In genomic region chr19:3591876-3592613, GRCh38 we compare ENCODE assay signal across 13 cellular contexts.
"Had no signal": no experiment of that assay in that cellular context is flagged by ENCODE, and none has a peak within 500 bp of the region (broad histone marks: within the 10 kb centered on the region; RNA-seq: fewer than 3 reads in every experiment).

No MANE protein-coding gene starts in this region.

- H3K9me3 ChIP-seq: colonic mucosa, psoas muscle, sigmoid colon, spleen had no signal

- H3K4me3 ChIP-seq: colonic mucosa, psoas muscle, sigmoid colon, spleen had no signal

- H3K27ac ChIP-seq: colonic mucosa, psoas muscle, sigmoid colon, spleen had no signal

- FAIRE-seq: endothelial cell of umbilical vein had no signal

- ATAC-seq: activated naive CD8-positive, alpha-beta T cell treated with anti-CD3 and anti-CD28 coated beads, Interleukin-2, amount 50 U/mL, for 24 hours; left colon; psoas muscle had no signal

- DNase-seq: activated CD4-positive, CD25-positive, alpha-beta regulatory T cell treated with anti-CD3 and anti-CD28 coated beads, Interleukin-2, amount 50 U/mL, for 72 hours; activated naive CD4-positive, alpha-beta T cell treated with anti-CD3 and anti-CD28 coated beads for 36 hours; activated naive CD8-positive, alpha-beta T cell treated with anti-CD3 and anti-CD28 coated beads, Interleukin-2, amount 50 U/mL, for 24 hours; activated T-cell treated with anti-CD3 and anti-CD28 coated beads for 4 hours; central memory CD4-positive, alpha-beta T cell; colonic mucosa; effector CD4-positive, alpha-beta T cell; foreskin melanocyte; left colon; psoas muscle; sigmoid colon; spleen had no signal

- H3K27me3 ChIP-seq: colonic mucosa, sigmoid colon, spleen had no signal

- H3K36me3 ChIP-seq: colonic mucosa, sigmoid colon had no signal

- H3K4me1 ChIP-seq: colonic mucosa, psoas muscle, spleen had no signal
